ENCODE assay signal across 11 cellular contexts in the genomic region with DNA sequence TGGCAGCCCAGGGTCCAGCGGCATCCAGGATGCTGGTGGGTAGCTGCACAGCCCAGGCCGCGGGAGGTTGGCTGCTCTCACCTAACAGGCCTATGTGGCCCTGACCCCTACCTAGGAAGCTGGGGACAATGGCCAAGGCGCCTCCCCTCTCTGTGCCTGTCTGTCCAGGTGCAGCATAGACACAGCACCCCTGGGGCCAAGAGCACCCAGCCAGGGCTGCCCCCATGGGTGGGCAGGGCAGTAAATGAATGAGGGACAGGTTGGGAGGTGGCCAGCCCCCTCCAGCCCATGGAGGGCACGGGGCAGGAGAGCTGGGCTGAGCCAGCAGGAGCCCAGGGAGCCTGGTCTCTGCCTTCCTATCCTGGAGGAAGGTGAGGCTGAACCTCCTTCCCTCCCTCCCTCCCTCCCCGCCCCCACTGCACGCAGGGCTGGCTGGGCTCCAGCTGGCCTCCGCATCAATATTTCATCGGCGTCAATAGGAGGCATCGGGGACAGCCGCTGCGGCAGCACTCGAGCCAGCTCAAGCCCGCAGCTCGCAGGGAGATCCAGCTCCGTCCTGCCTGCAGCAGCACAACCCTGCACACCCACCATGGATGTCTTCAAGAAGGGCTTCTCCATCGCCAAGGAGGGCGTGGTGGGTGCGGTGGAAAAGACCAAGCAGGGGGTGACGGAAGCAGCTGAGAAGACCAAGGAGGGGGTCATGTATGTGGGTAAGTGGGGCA. TPM values are rescaled to one million over a fixed set of nuclear protein-coding genes. Genes with fewer than 3 reads are reported as not detected.
DNase-seq lines count a peak whose midpoint lies in the region; ATAC-seq and TF ChIP-seq lines count a peak whose summit lies in the region.
"Had no signal": no experiment of that assay in that cellular context is flagged by ENCODE, and none has a peak within 500 bp of the region (broad histone marks: within the 10 kb centered on the region; RNA-seq: fewer than 3 reads in every experiment).

A gene (plus strand): TSS at position 491 of the 722 bp plus-strand sequence. CDS start 99 bp downstream, at position 590.

- H3K9me3 ChIP-seq in upper lobe of right lung: no peaks in the 10 kb centered on the region
- no peaks in the 10 kb centered on the region for H3K9me3 ChIP-seq in effector memory CD4-positive, alpha-beta T cell (ENCODE audit: control insufficient read depth, low read length)

- H3K36me3 Mint-ChIP-seq in mesothelial cell of epicardium: no peaks in the 10 kb centered on the region
- H3K36me3 Mint-ChIP-seq: CD8-positive, alpha-beta T cell; natural killer cell treated with Interleukin-12 subunit alpha and Interleukin-12 subunit beta and Interleukin-15 and Interleukin-18, amount 100 ng/mL, for 72 hours had no signal

- peak within 1 kb of the TSS in 57 of 59 donors; percentile 4 to 64 (median 45) for H3K4me3 ChIP-seq in dorsolateral prefrontal cortex
- peak within 1 kb of the TSS; percentile 42 for H3K4me3 ChIP-seq in upper lobe of right lung
- H3K4me3 ChIP-seq in effector memory CD4-positive, alpha-beta T cell (ENCODE audit: insufficient read depth, low read depth, low read length, poor library complexity, severe bottlenecking): no peak within 1 kb of the TSS

- H3K9me3 Mint-ChIP-seq in mesothelial cell of epicardium: no peaks in the 10 kb centered on the region
- H3K9me3 Mint-ChIP-seq: CD8-positive, alpha-beta T cell; natural killer cell treated with Interleukin-12 subunit alpha and Interleukin-12 subunit beta and Interleukin-15 and Interleukin-18, amount 100 ng/mL, for 72 hours had no signal

- no peaks in the 10 kb centered on the region for H3K36me3 ChIP-seq in upper lobe of right lung
- no peaks in the 10 kb centered on the region for H3K36me3 ChIP-seq in effector memory CD4-positive, alpha-beta T cell (ENCODE audit: control insufficient read depth, insufficient read depth, low read length)

- H3K27ac Mint-ChIP-seq in mesothelial cell of epicardium: peak within 1 kb of the TSS; percentile 87
- H3K27ac Mint-ChIP-seq: CD8-positive, alpha-beta T cell; natural killer cell treated with Interleukin-12 subunit alpha and Interleukin-12 subunit beta and Interleukin-15 and Interleukin-18, amount 100 ng/mL, for 72 hours had no signal

- ATAC-seq in upper lobe of right lung (no peak), HG03469 (IDR thresholded peaks at IDR 0.05; ENCODE audit: unreplicated experiment) (no peak)
- ATAC-seq: CD8-positive, alpha-beta T cell; natural killer cell treated with Interleukin-12 subunit alpha and Interleukin-12 subunit beta and Interleukin-15 and Interleukin-18, amount 100 ng/mL, for 72 hours had no signal

- DNase-seq in NCI-H748 (lab: John Stamatoyannopoulos, UW; ENCODE audit: unreplicated experiment) (peak; percentile 36), NCI-H748 treated with DMSO at 0.1 percent for 48 hours (lab: John Stamatoyannopoulos, UW) (no peak), dorsolateral prefrontal cortex (peak in 2 of 10 donors; percentile 47 to 52), mesothelial cell of epicardium (ENCODE audit: low spot score in 2 of 2, unreplicated experiment in 2 of 2) (no peak), upper lobe of right lung (peak; percentile 64), kidney glomerular epithelial cell (lab: John Stamatoyannopoulos, UW) (no peak)
- DNase-seq in effector memory CD4-positive, alpha-beta T cell: no peak
- DNase-seq: CD8-positive, alpha-beta T cell; NCI-H774 had no signal

- H3K4me1 Mint-ChIP-seq in mesothelial cell of epicardium: peaks cover 56% of the 10 kb centered on the region

- H3K27ac ChIP-seq in dorsolateral prefrontal cortex (peak within 1 kb of the TSS in 57 of 59 donors; percentile 4 to 88 (median 69)), upper lobe of right lung (peak within 1 kb of the TSS; percentile 75)
- no peak within 1 kb of the TSS for H3K27ac ChIP-seq in effector memory CD4-positive, alpha-beta T cell (ENCODE audit: insufficient read depth, low read length, poor library complexity, severe bottlenecking)

- intact Hi-C loops in dorsolateral prefrontal cortex (cut with DNase I): no loop called here
- intact Hi-C loops in upper lobe of right lung (cut with DNase I): no loop called here

- no peaks in the 10 kb centered on the region for H3K27me3 Mint-ChIP-seq in mesothelial cell of epicardium (ENCODE audit: low read depth)
- H3K27me3 Mint-ChIP-seq: natural killer cell treated with Interleukin-12 subunit alpha and Interleukin-12 subunit beta and Interleukin-15 and Interleukin-18, amount 100 ng/mL, for 72 hours had no signal

- no peak for TF ChIP-seq CTCF in dorsolateral prefrontal cortex (IDR thresholded peaks at IDR 0.05 in 54 of 56, conservative IDR thresholded peaks at IDR 0.05 in 2 of 56; ENCODE audit: low read depth in 1 of 56, partially characterized antibody in 56 of 56)
- no peak for TF ChIP-seq CTCF in mesothelial cell of epicardium (IDR thresholded peaks at IDR 0.05; ENCODE audit: unreplicated experiment)
- TF ChIP-seq CTCF in upper lobe of right lung (IDR thresholded peaks at IDR 0.05): no peak

- H3K27me3 ChIP-seq in dorsolateral prefrontal cortex (no peaks in the 10 kb centered on the region), upper lobe of right lung (no peaks in the 10 kb centered on the region)
- no peaks in the 10 kb centered on the region for H3K27me3 ChIP-seq in effector memory CD4-positive, alpha-beta T cell (replicated peaks; ENCODE audit: control insufficient read depth, insufficient read depth, low read length, poor library complexity, severe bottlenecking)

- H3K4me3 Mint-ChIP-seq in mesothelial cell of epicardium: peak within 1 kb of the TSS; percentile 66
- H3K4me3 Mint-ChIP-seq: CD8-positive, alpha-beta T cell; natural killer cell treated with Interleukin-12 subunit alpha and Interleukin-12 subunit beta and Interleukin-15 and Interleukin-18, amount 100 ng/mL, for 72 hours had no signal

- H3K4me1 ChIP-seq in upper lobe of right lung: peaks cover 21% of the 10 kb centered on the region
- peaks cover 5% of the 10 kb centered on the region for H3K4me1 ChIP-seq in effector memory CD4-positive, alpha-beta T cell (ENCODE audit: control insufficient read depth, insufficient read depth, low read length, poor library complexity, severe bottlenecking)

RNA-seq across cellular contexts. Expression of the gene that starts here (rescaled TPM):
- 100 to 1,000 TPM in 112 of 120 experiments, 10 to 100 TPM in 8; 59.9 to 383 (median 222) TPM for total RNA-seq in dorsolateral prefrontal cortex
- 92.0 to 104 TPM (median 98.5 TPM) in 3 replicates for total RNA-seq in mesothelial cell of epicardium
- total RNA-seq in upper lobe of right lung: 17.2 TPM
- total RNA-seq: CD8-positive, alpha-beta T cell; natural killer cell treated with Interleukin-12 subunit alpha and Interleukin-12 subunit beta and Interleukin-15 and Interleukin-18, amount 100 ng/mL, for 72 hours had no signal

Comparison
In these comparisons a context has a peak if more than half of its experiments do, and no peak if none do; other contexts are left out.
1. DNase-seq: peak in NCI-H748 (single experiment) and upper lobe of right lung (single experiment); none in NCI-H748 treated with DMSO at 0.1 percent for 48 hours (single experiment), mesothelial cell of epicardium (0 of 2), kidney glomerular epithelial cell (single experiment) and effector memory CD4-positive, alpha-beta T cell (0 of 3).